8 cellular contexts compared by ENCODE assay signal in the genomic region with DNA sequence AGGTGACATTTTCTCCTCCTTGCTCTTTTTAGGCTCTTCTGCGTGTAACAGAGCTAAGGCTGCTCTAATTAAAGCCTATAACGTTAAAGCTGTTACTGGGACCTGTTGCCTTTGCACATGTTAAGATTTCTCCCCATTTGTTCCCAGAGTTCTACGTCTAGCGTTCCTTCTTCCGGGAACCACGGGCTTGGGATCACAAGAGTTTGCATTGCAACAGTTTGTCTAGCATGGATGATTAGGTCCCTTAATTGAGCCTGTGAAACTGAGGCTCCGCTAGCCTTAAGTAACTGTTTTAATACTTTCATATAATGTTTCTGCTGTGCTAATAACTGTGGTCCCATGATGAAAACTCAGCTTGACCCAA. TPM values are rescaled to one million over a fixed set of nuclear protein-coding genes. Genes with fewer than 3 reads are reported as not detected.
DNase-seq lines count a peak whose midpoint lies in the region; ATAC-seq, FAIRE-seq and TF ChIP-seq lines count a peak whose summit lies in the region.

No MANE protein-coding gene starts in this region.

- peak overlapping the region; percentile 90 for H3K4me3 Mint-ChIP-seq in activated naive CD8-positive, alpha-beta T cell

- TF ChIP-seq CTCF in keratinocyte (optimal IDR thresholded peaks at IDR 0.05 in 1 of 3, IDR thresholded peaks at IDR 0.05 in 1 of 3, conservative IDR thresholded peaks at IDR 0.05 in 1 of 3; ENCODE audit: extremely low read depth in 1 of 3, insufficient read depth in 2 of 3, low read length in 3 of 3) = no peak
- TF ChIP-seq CTCF in smooth muscle cell (IDR thresholded peaks at IDR 0.05; ENCODE audit: borderline replicate concordance, insufficient read depth, poor library complexity, severe bottlenecking) = no peak

- H3K4me3 ChIP-seq in keratinocyte (ENCODE audit: control insufficient read depth in 2 of 3, extremely low read depth in 1 of 3, insufficient read depth in 2 of 3, low read depth in 1 of 3, low read length in 3 of 3) (peak overlapping the region in 2 of 3 experiments; percentile 33 to 46), smooth muscle cell (peak overlapping the region; percentile 60)

- dilution Hi-C loops in keratinocyte (cut with MboI; ENCODE audit: extremely low pct_ligation_motif_present, low sequenced_read_pairs) = no loop called here

- no peaks in the 10 kb centered on the region for H3F3A ChIP-seq in smooth muscle cell (ENCODE audit: low read depth)

- H3K9me1 ChIP-seq in keratinocyte (ENCODE audit: control insufficient read depth, extremely low read depth, insufficient read depth, low read length) = no peaks in the 10 kb centered on the region

- peaks cover 2% of the 10 kb centered on the region for H3K36me3 Mint-ChIP-seq in activated naive CD8-positive, alpha-beta T cell

- no peaks in the 10 kb centered on the region for H3K27me3 ChIP-seq in keratinocyte (ENCODE audit: control insufficient read depth, extremely low read depth, insufficient read depth, low read length)
- H3K27me3 ChIP-seq in smooth muscle cell (ENCODE audit: low read depth) = peaks cover 26% of the 10 kb centered on the region

- no peak for DNase-seq in keratinocyte (ENCODE audit: low read depth, low spot score)
- DNase-seq in smooth muscle cell (lab: John Stamatoyannopoulos, UW; ENCODE audit: unreplicated experiment) = no peak
- no peak for DNase-seq in H4 (ENCODE audit: low spot score)

- ATAC-seq in HG03039 (IDR thresholded peaks at IDR 0.05; ENCODE audit: unreplicated experiment) = peak; percentile 12
- no peak for ATAC-seq in GM18907 (IDR thresholded peaks at IDR 0.05; ENCODE audit: unreplicated experiment)
- no peak for ATAC-seq in GM18873 (IDR thresholded peaks at IDR 0.05; ENCODE audit: low FRiP score, unreplicated experiment)
- ATAC-seq in GM18861 (IDR thresholded peaks at IDR 0.05; ENCODE audit: unreplicated experiment) = no peak

- no peak for FAIRE-seq in keratinocyte (lab: Jason Lieb, UNC)

- WGBS in smooth muscle cell (ENCODE audit: low lambda C conversion rate) = 43% methylated on average over 7 of the region's 7 CpGs

- H3K36me3 ChIP-seq in keratinocyte (ENCODE audit: control insufficient read depth in 2 of 2, extremely low read depth in 1 of 2, insufficient read depth in 2 of 2, low read length in 2 of 2) (no peaks in the 10 kb centered on the region), smooth muscle cell (ENCODE audit: low read depth) (no peaks in the 10 kb centered on the region)

- H4K20me1 ChIP-seq in keratinocyte (ENCODE audit: control insufficient read depth, extremely low read depth, insufficient read depth, low read length) (no peaks in the 10 kb centered on the region), smooth muscle cell (ENCODE audit: low read depth) (no peaks in the 10 kb centered on the region)

- H3K9ac ChIP-seq in keratinocyte (ENCODE audit: control insufficient read depth, extremely low read depth, insufficient read depth, low read length) (peak overlapping the region; percentile 38), smooth muscle cell (ENCODE audit: low read depth) (no peak overlapping the region)

- H3K27ac ChIP-seq in keratinocyte (ENCODE audit: control insufficient read depth, insufficient read depth, low read length) (no peak overlapping the region), smooth muscle cell (ENCODE audit: low read depth) (no peak overlapping the region)

- no peaks in the 10 kb centered on the region for H3K79me2 ChIP-seq in keratinocyte (ENCODE audit: control insufficient read depth, insufficient read depth, low read length)
- H3K79me2 ChIP-seq in smooth muscle cell (ENCODE audit: low read depth) = no peaks in the 10 kb centered on the region

- no peaks in the 10 kb centered on the region for H3K9me3 Mint-ChIP-seq in activated naive CD8-positive, alpha-beta T cell (ENCODE audit: low read depth)

- H3K4me1 ChIP-seq in keratinocyte (ENCODE audit: control insufficient read depth, extremely low read depth, insufficient read depth, low read length) (peaks cover 9% of the 10 kb centered on the region), smooth muscle cell (ENCODE audit: low read depth) (peaks cover 11% of the 10 kb centered on the region)

- H3K4me2 ChIP-seq in keratinocyte (ENCODE audit: control insufficient read depth, extremely low read depth, insufficient read depth, low read depth, low read length) (peak overlapping the region; percentile 71), smooth muscle cell (peak overlapping the region; percentile 97)

- no peaks in the 10 kb centered on the region for H3K27me3 Mint-ChIP-seq in activated naive CD8-positive, alpha-beta T cell

- peak overlapping the region; percentile 95 for H3K27ac Mint-ChIP-seq in activated naive CD8-positive, alpha-beta T cell

- peaks cover 56% of the 10 kb centered on the region for H3K4me1 Mint-ChIP-seq in activated naive CD8-positive, alpha-beta T cell (ENCODE audit: low read depth)

- peak overlapping the region; percentile 85 for H2AFZ ChIP-seq in keratinocyte (ENCODE audit: control insufficient read depth, low read length)
- H2AFZ ChIP-seq in smooth muscle cell (ENCODE audit: low read depth) = peak overlapping the region; percentile 98

- H3K9me3 ChIP-seq in keratinocyte (ENCODE audit: control insufficient read depth, low read depth, low read length) (no peaks in the 10 kb centered on the region), smooth muscle cell (replicated peaks; ENCODE audit: low read depth) (no peaks in the 10 kb centered on the region)

RNA-seq across cellular contexts. Expression of gene LYZ, which starts 16.7 kb away (rescaled TPM):
- not detected in 3 replicates for polyA plus RNA-seq in keratinocyte
- not detected for polyA plus RNA-seq in keratinocyte (2011; ENCODE audit: low read depth)
- not detected in 2 replicates for polyA plus RNA-seq in keratinocyte (2011; cell fraction: cytosol; rRNA removed)
- polyA plus RNA-seq in keratinocyte (2011; cell fraction: nucleus; rRNA removed) = not detected in 2 replicates
- 0.18 TPM in 1 of 2 replicates, not detected in the other for polyA plus RNA-seq in keratinocyte (2012; ENCODE audit: low replicate concordance)
- polyA minus RNA-seq in keratinocyte = not detected in 3 replicates
- not detected for polyA minus RNA-seq in keratinocyte (2011; cell fraction: cytosol; rRNA and poly(A)+ RNA removed)
- not detected in 2 replicates for polyA minus RNA-seq in keratinocyte (2011; cell fraction: nucleus; rRNA and poly(A)+ RNA removed)
- total RNA-seq in smooth muscle cell = not detected in 2 replicates
- polyA plus RNA-seq in smooth muscle cell = not detected in 2 replicates
- 0.12 TPM in 1 of 2 replicates, not detected in the other for total RNA-seq in H4 (2014; rRNA removed; shearing (Covaris generic))

RNA-seq across cellular contexts. Expression of gene YEATS4, which starts 28.1 kb away (rescaled TPM):
- 9.6 to 21.0 TPM (median 11.8 TPM) in 3 replicates for polyA plus RNA-seq in keratinocyte
- 33.0 TPM for polyA plus RNA-seq in keratinocyte (2011; ENCODE audit: low read depth)
- polyA plus RNA-seq in keratinocyte (2011; cell fraction: cytosol; rRNA removed) = 10.1 and 15.2 TPM in 2 replicates
- 8.5 and 9.5 TPM in 2 replicates for polyA plus RNA-seq in keratinocyte (2011; cell fraction: nucleus; rRNA removed)
- polyA plus RNA-seq in keratinocyte (2012; ENCODE audit: low replicate concordance) = 8.1 and 11.8 TPM in 2 replicates
- polyA minus RNA-seq in keratinocyte = 0.43 to 4.6 TPM (median 1.1 TPM) in 3 replicates
- polyA minus RNA-seq in keratinocyte (2011; cell fraction: cytosol; rRNA and poly(A)+ RNA removed) = 10.9 TPM
- polyA minus RNA-seq in keratinocyte (2011; cell fraction: nucleus; rRNA and poly(A)+ RNA removed) = 3.8 and 4.9 TPM in 2 replicates
- total RNA-seq in smooth muscle cell = 22.8 and 32.7 TPM in 2 replicates
- 9.9 and 21.4 TPM in 2 replicates for polyA plus RNA-seq in smooth muscle cell
- total RNA-seq in H4 (2014; rRNA removed; shearing (Covaris generic)) = 33.1 and 57.2 TPM in 2 replicates
